1 cellular context compared by ENCODE assay signal in genomic region chr15:60412807-60413597, GRCh38.
TF ChIP-seq lines count a peak whose summit lies in the region.

No MANE protein-coding gene starts in this region.

TF ChIP-seq in SK-N-SH treated with all-trans-retinoic acid at 6 μM for 48 hours, 23 proteins besides CTCF, POLR2A, EP300 and RAD21 (continued from another document):
- TF ChIP-seq, protein P1, sequence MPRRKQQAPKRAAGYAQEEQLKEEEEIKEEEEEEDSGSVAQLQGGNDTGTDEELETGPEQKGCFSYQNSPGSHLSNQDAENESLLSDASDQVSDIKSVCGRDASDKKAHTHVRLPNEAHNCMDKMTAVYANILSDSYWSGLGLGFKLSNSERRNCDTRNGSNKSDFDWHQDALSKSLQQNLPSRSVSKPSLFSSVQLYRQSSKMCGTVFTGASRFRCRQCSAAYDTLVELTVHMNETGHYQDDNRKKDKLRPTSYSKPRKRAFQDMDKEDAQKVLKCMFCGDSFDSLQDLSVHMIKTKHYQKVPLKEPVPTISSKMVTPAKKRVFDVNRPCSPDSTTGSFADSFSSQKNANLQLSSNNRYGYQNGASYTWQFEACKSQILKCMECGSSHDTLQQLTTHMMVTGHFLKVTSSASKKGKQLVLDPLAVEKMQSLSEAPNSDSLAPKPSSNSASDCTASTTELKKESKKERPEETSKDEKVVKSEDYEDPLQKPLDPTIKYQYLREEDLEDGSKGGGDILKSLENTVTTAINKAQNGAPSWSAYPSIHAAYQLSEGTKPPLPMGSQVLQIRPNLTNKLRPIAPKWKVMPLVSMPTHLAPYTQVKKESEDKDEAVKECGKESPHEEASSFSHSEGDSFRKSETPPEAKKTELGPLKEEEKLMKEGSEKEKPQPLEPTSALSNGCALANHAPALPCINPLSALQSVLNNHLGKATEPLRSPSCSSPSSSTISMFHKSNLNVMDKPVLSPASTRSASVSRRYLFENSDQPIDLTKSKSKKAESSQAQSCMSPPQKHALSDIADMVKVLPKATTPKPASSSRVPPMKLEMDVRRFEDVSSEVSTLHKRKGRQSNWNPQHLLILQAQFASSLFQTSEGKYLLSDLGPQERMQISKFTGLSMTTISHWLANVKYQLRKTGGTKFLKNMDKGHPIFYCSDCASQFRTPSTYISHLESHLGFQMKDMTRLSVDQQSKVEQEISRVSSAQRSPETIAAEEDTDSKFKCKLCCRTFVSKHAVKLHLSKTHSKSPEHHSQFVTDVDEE (CRISPR knock-in tag; IDR thresholded peaks at IDR 0.05): no peak
- TF ChIP-seq ZNF565 (CRISPR knock-in tag; conservative IDR thresholded peaks at IDR 0.05; ENCODE audit: low read depth): no peak
- TF ChIP-seq CREB5 (CRISPR knock-in tag; IDR thresholded peaks at IDR 0.05; ENCODE audit: low read depth): no peak
- no peak for TF ChIP-seq ZNF70 (CRISPR knock-in tag; IDR thresholded peaks at IDR 0.05)
- no peak for TF ChIP-seq TOX (CRISPR knock-in tag; IDR thresholded peaks at IDR 0.05; ENCODE audit: borderline replicate concordance)
- TF ChIP-seq TCF4 (CRISPR knock-in tag; IDR thresholded peaks at IDR 0.05; ENCODE audit: borderline replicate concordance): no peak
- no peak for TF ChIP-seq ESRRG (CRISPR knock-in tag; IDR thresholded peaks at IDR 0.05)
- TF ChIP-seq, protein P2, sequence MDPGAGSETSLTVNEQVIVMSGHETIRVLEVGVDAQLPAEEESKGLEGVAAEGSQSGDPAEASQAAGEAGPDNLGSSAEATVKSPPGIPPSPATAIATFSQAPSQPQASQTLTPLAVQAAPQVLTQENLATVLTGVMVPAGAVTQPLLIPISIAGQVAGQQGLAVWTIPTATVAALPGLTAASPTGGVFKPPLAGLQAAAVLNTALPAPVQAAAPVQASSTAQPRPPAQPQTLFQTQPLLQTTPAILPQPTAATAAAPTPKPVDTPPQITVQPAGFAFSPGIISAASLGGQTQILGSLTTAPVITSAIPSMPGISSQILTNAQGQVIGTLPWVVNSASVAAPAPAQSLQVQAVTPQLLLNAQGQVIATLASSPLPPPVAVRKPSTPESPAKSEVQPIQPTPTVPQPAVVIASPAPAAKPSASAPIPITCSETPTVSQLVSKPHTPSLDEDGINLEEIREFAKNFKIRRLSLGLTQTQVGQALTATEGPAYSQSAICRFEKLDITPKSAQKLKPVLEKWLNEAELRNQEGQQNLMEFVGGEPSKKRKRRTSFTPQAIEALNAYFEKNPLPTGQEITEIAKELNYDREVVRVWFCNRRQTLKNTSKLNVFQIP (CRISPR knock-in tag; IDR thresholded peaks at IDR 0.05; ENCODE audit: borderline replicate concordance, low read depth): no peak
- no peak for TF ChIP-seq RARB (CRISPR knock-in tag; IDR thresholded peaks at IDR 0.05)
- TF ChIP-seq ZNF8 (CRISPR knock-in tag; IDR thresholded peaks at IDR 0.05): no peak
